In the genomic region with DNA sequence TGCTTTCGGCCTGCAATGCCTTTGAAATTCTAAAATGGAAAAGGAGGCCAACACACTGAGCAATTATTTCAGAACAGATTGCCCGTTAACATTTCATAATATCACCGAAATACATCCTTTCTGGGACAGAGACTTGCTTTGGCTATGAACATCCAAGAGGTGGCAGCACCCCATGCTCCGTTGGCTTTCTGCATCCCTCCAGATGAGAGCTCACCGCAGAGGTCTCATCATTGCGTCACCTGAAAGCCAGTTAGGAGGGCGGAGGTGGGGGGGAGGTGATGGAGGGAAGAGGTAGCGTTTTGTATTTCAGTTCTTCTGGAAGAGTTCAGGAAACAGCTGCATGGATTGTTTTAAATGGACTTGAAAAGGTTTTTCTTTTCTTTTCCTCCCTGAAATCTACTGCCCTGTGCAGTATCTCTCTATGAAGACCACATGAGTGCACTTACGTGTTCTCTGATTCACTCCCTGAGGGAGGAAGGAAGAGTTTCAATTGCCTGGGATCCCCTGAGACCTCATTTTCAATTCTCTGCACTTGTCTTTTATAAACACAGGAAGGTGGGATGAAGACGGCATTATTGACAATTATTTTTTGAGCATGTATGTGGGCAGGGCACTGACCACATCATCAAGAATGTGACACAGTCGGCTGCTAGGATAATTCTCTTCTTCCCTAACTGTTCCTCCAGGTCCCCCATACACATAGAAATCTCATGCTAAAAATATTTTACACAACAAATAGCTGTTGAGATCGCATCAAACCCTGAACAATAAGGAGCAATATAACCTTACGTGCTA, we compare ENCODE assay signal across 1 cellular context.
A peak's percentile ranks its signal among the peaks of the same experiment; 100 is the strongest.
TF ChIP-seq lines count a peak whose summit lies in the region.

No MANE protein-coding gene starts in this region.

TF ChIP-seq in HEK293, 187 proteins besides CTCF, POLR2A, EP300 and RAD21 (continued from another document and continues in another):
- TF ChIP-seq, protein P1, sequence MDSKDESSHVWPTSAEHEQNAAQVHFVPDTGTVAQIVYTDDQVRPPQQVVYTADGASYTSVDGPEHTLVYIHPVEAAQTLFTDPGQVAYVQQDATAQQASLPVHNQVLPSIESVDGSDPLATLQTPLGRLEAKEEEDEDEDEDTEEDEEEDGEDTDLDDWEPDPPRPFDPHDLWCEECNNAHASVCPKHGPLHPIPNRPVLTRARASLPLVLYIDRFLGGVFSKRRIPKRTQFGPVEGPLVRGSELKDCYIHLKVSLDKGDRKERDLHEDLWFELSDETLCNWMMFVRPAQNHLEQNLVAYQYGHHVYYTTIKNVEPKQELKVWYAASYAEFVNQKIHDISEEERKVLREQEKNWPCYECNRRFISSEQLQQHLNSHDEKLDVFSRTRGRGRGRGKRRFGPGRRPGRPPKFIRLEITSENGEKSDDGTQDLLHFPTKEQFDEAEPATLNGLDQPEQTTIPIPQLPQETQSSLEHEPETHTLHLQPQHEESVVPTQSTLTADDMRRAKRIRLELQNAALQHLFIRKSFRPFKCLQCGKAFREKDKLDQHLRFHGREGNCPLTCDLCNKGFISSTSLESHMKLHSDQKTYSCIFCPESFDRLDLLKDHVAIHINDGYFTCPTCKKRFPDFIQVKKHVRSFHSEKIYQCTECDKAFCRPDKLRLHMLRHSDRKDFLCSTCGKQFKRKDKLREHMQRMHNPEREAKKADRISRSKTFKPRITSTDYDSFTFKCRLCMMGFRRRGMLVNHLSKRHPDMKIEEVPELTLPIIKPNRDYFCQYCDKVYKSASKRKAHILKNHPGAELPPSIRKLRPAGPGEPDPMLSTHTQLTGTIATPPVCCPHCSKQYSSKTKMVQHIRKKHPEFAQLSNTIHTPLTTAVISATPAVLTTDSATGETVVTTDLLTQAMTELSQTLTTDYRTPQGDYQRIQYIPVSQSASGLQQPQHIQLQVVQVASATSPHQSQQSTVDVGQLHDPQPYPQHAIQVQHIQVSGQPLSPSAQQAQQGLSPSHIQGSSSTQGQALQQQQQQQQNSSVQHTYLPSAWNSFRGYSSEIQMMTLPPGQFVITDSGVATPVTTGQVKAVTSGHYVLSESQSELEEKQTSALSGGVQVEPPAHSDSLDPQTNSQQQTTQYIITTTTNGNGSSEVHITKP (tag by site-specific recombination; IDR thresholded peaks at IDR 0.05): 0 out of 2 replicates have a peak, but pooled peaks have one; percentile 20
- no peak for TF ChIP-seq ZNF776 (tag by site-specific recombination; IDR thresholded peaks at IDR 0.05; ENCODE audit: borderline replicate concordance)
- TF ChIP-seq ZNF398 (tag by site-specific recombination; IDR thresholded peaks at IDR 0.05): no peak
- TF ChIP-seq ZNF184 (tag by site-specific recombination; IDR thresholded peaks at IDR 0.05): no peak
- TF ChIP-seq ZNF658 (tag by site-specific recombination; IDR thresholded peaks at IDR 0.05): no peak
- no peak for TF ChIP-seq ZNF670 (tag by site-specific recombination; IDR thresholded peaks at IDR 0.05; ENCODE audit: low read depth)
- TF ChIP-seq ZFP41 (tag by site-specific recombination; IDR thresholded peaks at IDR 0.05; ENCODE audit: borderline replicate concordance): no peak
- no peak for TF ChIP-seq ZNF140 (tag by site-specific recombination; IDR thresholded peaks at IDR 0.05)
- no peak for TF ChIP-seq ZNF555 (tag by site-specific recombination; conservative IDR thresholded peaks at IDR 0.05)
- no peak for TF ChIP-seq ZNF148 (tag by site-specific recombination; IDR thresholded peaks at IDR 0.05; ENCODE audit: borderline replicate concordance)
- no peak for TF ChIP-seq ZNF211 (tag by site-specific recombination; IDR thresholded peaks at IDR 0.05; ENCODE audit: low read depth)
- TF ChIP-seq ZNF2 (tag by site-specific recombination; IDR thresholded peaks at IDR 0.05): peak; percentile 66; the same call in 1 of the 2 replicates
- TF ChIP-seq, protein P2, sequence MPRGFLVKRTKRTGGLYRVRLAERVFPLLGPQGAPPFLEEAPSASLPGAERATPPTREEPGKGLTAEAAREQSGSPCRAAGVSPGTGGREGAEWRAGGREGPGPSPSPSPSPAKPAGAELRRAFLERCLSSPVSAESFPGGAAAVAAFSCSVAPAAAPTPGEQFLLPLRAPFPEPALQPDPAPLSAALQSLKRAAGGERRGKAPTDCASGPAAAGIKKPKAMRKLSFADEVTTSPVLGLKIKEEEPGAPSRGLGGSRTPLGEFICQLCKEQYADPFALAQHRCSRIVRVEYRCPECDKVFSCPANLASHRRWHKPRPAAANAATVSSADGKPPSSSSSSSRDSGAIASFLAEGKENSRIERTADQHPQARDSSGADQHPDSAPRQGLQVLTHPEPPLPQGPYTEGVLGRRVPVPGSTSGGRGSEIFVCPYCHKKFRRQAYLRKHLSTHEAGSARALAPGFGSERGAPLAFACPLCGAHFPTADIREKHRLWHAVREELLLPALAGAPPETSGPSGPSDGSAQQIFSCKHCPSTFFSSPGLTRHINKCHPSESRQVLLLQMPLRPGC (tag by site-specific recombination; IDR thresholded peaks at IDR 0.05): no peak
- no peak for TF ChIP-seq ZSCAN16 (tag by site-specific recombination; IDR thresholded peaks at IDR 0.05)
- TF ChIP-seq ZIC2 (tag by site-specific recombination; IDR thresholded peaks at IDR 0.05): no peak
- TF ChIP-seq ZNF433 (tag by site-specific recombination; IDR thresholded peaks at IDR 0.05; ENCODE audit: low read depth): no peak
- TF ChIP-seq ZNF311 (tag by site-specific recombination; IDR thresholded peaks at IDR 0.05; ENCODE audit: borderline replicate concordance): no peak
- TF ChIP-seq, protein P3, sequence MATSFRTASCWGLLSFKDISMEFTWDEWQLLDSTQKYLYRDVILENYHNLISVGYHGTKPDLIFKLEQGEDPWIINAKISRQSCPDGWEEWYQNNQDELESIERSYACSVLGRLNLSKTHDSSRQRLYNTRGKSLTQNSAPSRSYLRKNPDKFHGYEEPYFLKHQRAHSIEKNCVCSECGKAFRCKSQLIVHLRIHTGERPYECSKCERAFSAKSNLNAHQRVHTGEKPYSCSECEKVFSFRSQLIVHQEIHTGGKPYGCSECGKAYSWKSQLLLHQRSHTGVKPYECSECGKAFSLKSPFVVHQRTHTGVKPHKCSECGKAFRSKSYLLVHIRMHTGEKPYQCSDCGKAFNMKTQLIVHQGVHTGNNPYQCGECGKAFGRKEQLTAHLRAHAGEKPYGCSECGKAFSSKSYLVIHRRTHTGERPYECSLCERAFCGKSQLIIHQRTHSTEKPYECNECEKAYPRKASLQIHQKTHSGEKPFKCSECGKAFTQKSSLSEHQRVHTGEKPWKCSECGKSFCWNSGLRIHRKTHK (tag by site-specific recombination; IDR thresholded peaks at IDR 0.05): no peak
- no peak for TF ChIP-seq YY2 (tag by site-specific recombination; IDR thresholded peaks at IDR 0.05)
- no peak for TF ChIP-seq ZBTB7A (tag by site-specific recombination; IDR thresholded peaks at IDR 0.05; ENCODE audit: low read depth)
- TF ChIP-seq MZF1 (tag by site-specific recombination; IDR thresholded peaks at IDR 0.05; ENCODE audit: borderline replicate concordance): 0 out of 2 replicates have a peak, but pooled peaks have one; percentile 37
- no peak for TF ChIP-seq ZNF837 (tag by site-specific recombination; IDR thresholded peaks at IDR 0.05)
- peak; percentile 84 for TF ChIP-seq ZNF629 (tag by site-specific recombination; IDR thresholded peaks at IDR 0.05)
- TF ChIP-seq ZFHX2 (tag by site-specific recombination; conservative IDR thresholded peaks at IDR 0.05): 0 out of 2 replicates have a peak, but pooled peaks have one; percentile 8
- TF ChIP-seq ZFP3 (tag by site-specific recombination; IDR thresholded peaks at IDR 0.05; ENCODE audit: low read depth): no peak
- TF ChIP-seq, protein P4, sequence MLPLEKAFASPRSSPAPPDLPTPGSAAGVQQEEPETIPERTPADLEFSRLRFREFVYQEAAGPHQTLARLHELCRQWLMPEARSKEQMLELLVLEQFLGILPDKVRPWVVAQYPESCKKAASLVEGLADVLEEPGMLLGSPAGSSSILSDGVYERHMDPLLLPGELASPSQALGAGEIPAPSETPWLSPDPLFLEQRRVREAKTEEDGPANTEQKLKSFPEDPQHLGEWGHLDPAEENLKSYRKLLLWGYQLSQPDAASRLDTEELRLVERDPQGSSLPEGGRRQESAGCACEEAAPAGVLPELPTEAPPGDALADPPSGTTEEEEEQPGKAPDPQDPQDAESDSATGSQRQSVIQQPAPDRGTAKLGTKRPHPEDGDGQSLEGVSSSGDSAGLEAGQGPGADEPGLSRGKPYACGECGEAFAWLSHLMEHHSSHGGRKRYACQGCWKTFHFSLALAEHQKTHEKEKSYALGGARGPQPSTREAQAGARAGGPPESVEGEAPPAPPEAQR (tag by site-specific recombination; IDR thresholded peaks at IDR 0.05): no peak
- no peak for TF ChIP-seq ZNF677 (tag by site-specific recombination; IDR thresholded peaks at IDR 0.05)
- no peak for TF ChIP-seq ZNF580 (tag by site-specific recombination; IDR thresholded peaks at IDR 0.05)
- TF ChIP-seq ZNF560 (tag by site-specific recombination; IDR thresholded peaks at IDR 0.05; ENCODE audit: borderline replicate concordance): no peak
- TF ChIP-seq ZNF654 (tag by site-specific recombination; IDR thresholded peaks at IDR 0.05; ENCODE audit: low read depth): peak; percentile 84
- TF ChIP-seq FEZF1 (tag by site-specific recombination; IDR thresholded peaks at IDR 0.05): no peak
- no peak for TF ChIP-seq ZNF664 (tag by site-specific recombination; IDR thresholded peaks at IDR 0.05)
- no peak for TF ChIP-seq KLF7 (tag by site-specific recombination; IDR thresholded peaks at IDR 0.05; ENCODE audit: borderline replicate concordance)
- no peak for TF ChIP-seq ZBTB44 (tag by site-specific recombination; IDR thresholded peaks at IDR 0.05)
- no peak for TF ChIP-seq TCF7L2 (IDR thresholded peaks at IDR 0.05; ENCODE audit: borderline replicate concordance, low read depth, low read length)
- TF ChIP-seq, protein P5, sequence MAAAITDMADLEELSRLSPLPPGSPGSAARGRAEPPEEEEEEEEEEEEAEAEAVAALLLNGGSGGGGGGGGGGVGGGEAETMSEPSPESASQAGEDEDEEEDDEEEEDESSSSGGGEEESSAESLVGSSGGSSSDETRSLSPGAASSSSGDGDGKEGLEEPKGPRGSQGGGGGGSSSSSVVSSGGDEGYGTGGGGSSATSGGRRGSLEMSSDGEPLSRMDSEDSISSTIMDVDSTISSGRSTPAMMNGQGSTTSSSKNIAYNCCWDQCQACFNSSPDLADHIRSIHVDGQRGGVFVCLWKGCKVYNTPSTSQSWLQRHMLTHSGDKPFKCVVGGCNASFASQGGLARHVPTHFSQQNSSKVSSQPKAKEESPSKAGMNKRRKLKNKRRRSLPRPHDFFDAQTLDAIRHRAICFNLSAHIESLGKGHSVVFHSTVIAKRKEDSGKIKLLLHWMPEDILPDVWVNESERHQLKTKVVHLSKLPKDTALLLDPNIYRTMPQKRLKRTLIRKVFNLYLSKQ (tag by site-specific recombination; IDR thresholded peaks at IDR 0.05; ENCODE audit: borderline replicate concordance): no peak
